In genomic region chr10:71213761-71214440, GRCh38 we compare ENCODE assay signal across 8 cellular contexts. TPM values are rescaled to one million over a fixed set of nuclear protein-coding genes. Genes with fewer than 3 reads are reported as not detected.
DNase-seq lines count a peak whose midpoint lies in the region; ATAC-seq and TF ChIP-seq lines count a peak whose summit lies in the region.

No MANE protein-coding gene starts in this region.

- ATAC-seq in SK-N-SH treated with all-trans-retinoic acid at 6 μM for 48 hours (no peak), left ventricle myocardium superior (no peak), sciatic nerve (no peak), HG02885 (IDR thresholded peaks at IDR 0.05; ENCODE audit: poor library complexity, unreplicated experiment) (no peak)

- DNase-seq in GM13977 (ENCODE audit: low spot score) (peak; percentile 32), left ventricle myocardium superior (peak; percentile 47), sciatic nerve (ENCODE audit: low spot score) (peak; percentile 61), NCI-H510A treated with DMSO at 0.1 percent for 48 hours (lab: John Stamatoyannopoulos, UW) (no peak), amniotic stem cell (lab: John Stamatoyannopoulos, UW) (no peak), NCI-H510A (lab: John Stamatoyannopoulos, UW) (no peak)

- intact Hi-C loops in left ventricle myocardium superior (cut with micrococcal nuclease) = loop anchor here (5.0 kb wide), 1 partner anchor 58 kb away; no protein-coding TSS in a partner anchor
- intact Hi-C loops in sciatic nerve (cut with DNase I) = loop anchor here (2.0 kb wide), 1 partner anchor 57 kb away; no protein-coding TSS in a partner anchor

- TF ChIP-seq CTCF in GM13977 (IDR thresholded peaks at IDR 0.05; ENCODE audit: extremely low read depth, insufficient read depth, missing control alignments) = no peak

- in situ Hi-C loops in GM13977 (cut with MboI; ENCODE audit: low pct_unique_long_range_greater_than_20kb, low sequenced_read_pairs, unreplicated experiment) = no loop called here

TF ChIP-seq in SK-N-SH treated with all-trans-retinoic acid at 6 μM for 48 hours, 23 proteins besides CTCF, POLR2A, EP300 and RAD21:
- TF ChIP-seq OSR1 (CRISPR knock-in tag; IDR thresholded peaks at IDR 0.05) (no peak), CSDC2 (CRISPR knock-in tag; IDR thresholded peaks at IDR 0.05) (no peak), GLIS3 (CRISPR knock-in tag; IDR thresholded peaks at IDR 0.05) (0 out of 2 replicates have a peak, but pooled peaks have one; percentile 55)
TF ChIP-seq in SK-N-SH treated with all-trans-retinoic acid at 6 μM for 48 hours: peak in this region for 1.

RNA-seq across cellular contexts. Expression of gene UNC5B, which starts 1.5 kb away (rescaled TPM):
- 12.8 TPM for total RNA-seq in left ventricle myocardium superior
- 4.1 TPM for total RNA-seq in sciatic nerve

Comparison
In these comparisons a context has a peak if more than half of its experiments do, and no peak if none do; other contexts are left out.
1. DNase-seq: peak in GM13977 (single experiment), left ventricle myocardium superior (single experiment) and sciatic nerve (single experiment); none in NCI-H510A treated with DMSO at 0.1 percent for 48 hours (single experiment), amniotic stem cell (single experiment) and NCI-H510A (single experiment).